In genomic region chr10:95758351-95759025, GRCh38 we compare ENCODE assay signal across 8 cellular contexts. TPM values are rescaled to one million over a fixed set of nuclear protein-coding genes. Genes with fewer than 3 reads are reported as not detected.
A peak's percentile ranks its signal among the peaks of the same experiment; 100 is the strongest.
DNase-seq lines count a peak whose midpoint lies in the region; ATAC-seq, FAIRE-seq and TF ChIP-seq lines count a peak whose summit lies in the region.

No MANE protein-coding gene starts in this region.

- H3K36me3 Mint-ChIP-seq in WTC11 (no peaks in the 10 kb centered on the region), HFFc6 (ENCODE audit: low read depth) (no peaks in the 10 kb centered on the region), progenitor cell of endocrine pancreas (ENCODE audit: insufficient read depth) (no peaks in the 10 kb centered on the region)

- TF ChIP-seq CTCF in MM.1S (IDR thresholded peaks at IDR 0.05; ENCODE audit: low read length) (no peak), HepG2 (CRISPR knock-in tag; IDR thresholded peaks at IDR 0.05) (no peak), WTC11 (IDR thresholded peaks at IDR 0.05) (no peak), HFFc6 (IDR thresholded peaks at IDR 0.05) (no peak), progenitor cell of endocrine pancreas (IDR thresholded peaks at IDR 0.05; ENCODE audit: unreplicated experiment) (no peak)

- H2AFZ ChIP-seq in MM.1S (ENCODE audit: low read length) (peak overlapping the region; percentile 33), HepG2 (ENCODE audit: low read length) (no peak overlapping the region)

- H3K9me3 Mint-ChIP-seq in WTC11 (no peaks in the 10 kb centered on the region), HFFc6 (peaks cover 12% of the 10 kb centered on the region), progenitor cell of endocrine pancreas (ENCODE audit: low read depth) (no peaks in the 10 kb centered on the region)

- DNase-seq in MM.1S (no peak), HepG2 (ENCODE audit: low spot score) (no peak), WTC11 (ENCODE audit: low spot score) (no peak), HFFc6 (no peak), Ammon's horn (ENCODE audit: low spot score) (no peak), progenitor cell of endocrine pancreas (ENCODE audit: low spot score, unreplicated experiment) (no peak)

- intact Hi-C loops in HepG2 (cut with micrococcal nuclease; ENCODE audit: unreplicated experiment), result no loop called here

- peaks cover 19% of the 10 kb centered on the region for H3K27me3 Mint-ChIP-seq in WTC11 (ENCODE audit: low read depth)
- H3K27me3 Mint-ChIP-seq in HFFc6 (ENCODE audit: insufficient read depth), result no peaks in the 10 kb centered on the region
- peaks cover 24% of the 10 kb centered on the region for H3K27me3 Mint-ChIP-seq in progenitor cell of endocrine pancreas

- ATAC-seq in GM18505 (IDR thresholded peaks at IDR 0.05; ENCODE audit: unreplicated experiment) (peak; percentile 37), GM21576 (IDR thresholded peaks at IDR 0.05; ENCODE audit: unreplicated experiment) (peak; percentile 41), HepG2 (no peak), WTC11 (no peak)

- peak overlapping the region; percentile 78 for H3K27ac ChIP-seq in MM.1S (ENCODE audit: low read length)
- no peak overlapping the region for H3K27ac ChIP-seq in HepG2 (ENCODE audit: extremely low read length, insufficient read depth, low read length)

- H3F3A ChIP-seq in MM.1S (ENCODE audit: insufficient read depth, low read length), result peaks cover 6% of the 10 kb centered on the region; the same call in 1 of the 2 replicates

- no peaks in the 10 kb centered on the region for H3K36me3 ChIP-seq in MM.1S (replicated peaks; ENCODE audit: insufficient read depth, low read length)
- H3K36me3 ChIP-seq in HepG2 (replicated peaks in 1 of 2; ENCODE audit: control insufficient read depth in 1 of 2, insufficient read depth in 2 of 2, low read length in 2 of 2), result no peaks in the 10 kb centered on the region

- H3K4me2 ChIP-seq in MM.1S (ENCODE audit: low read depth, low read length) (peak overlapping the region; percentile 25; the same call in 1 of the 2 replicates), HepG2 (ENCODE audit: low read depth, low read length) (no peak overlapping the region)

- POLR2A ChIA-PET in HepG2 (lab: Yijun Ruan, JAX), result no interaction called here
- POLR2A ChIA-PET in WTC11 (lab: Charles Lee), result no interaction called here

- no peak overlapping the region for H3K4me3 ChIP-seq in MM.1S (ENCODE audit: low read length)
- no peak overlapping the region for H3K4me3 ChIP-seq in HepG2 (replicated peaks in 1 of 3; ENCODE audit: insufficient read depth in 1 of 3, low read depth in 2 of 3, low read length in 3 of 3)

- H3K9me3 ChIP-seq in MM.1S (replicated peaks; ENCODE audit: insufficient read depth, low read length) (no peaks in the 10 kb centered on the region), HepG2 (ENCODE audit: low read length) (no peaks in the 10 kb centered on the region)

- H3K4me1 Mint-ChIP-seq in WTC11 (peaks cover 21% of the 10 kb centered on the region), HFFc6 (ENCODE audit: low read depth) (no peaks in the 10 kb centered on the region), progenitor cell of endocrine pancreas (ENCODE audit: low read depth) (peaks cover 6% of the 10 kb centered on the region)

- H3K9ac ChIP-seq in MM.1S (ENCODE audit: low read length), result peak overlapping the region; percentile 28; the same call in 1 of the 2 replicates
- H3K9ac ChIP-seq in HepG2 (ENCODE audit: insufficient read depth, low read depth, low read length), result no peak overlapping the region

- H3K79me2 ChIP-seq in MM.1S (ENCODE audit: low read length) (no peaks in the 10 kb centered on the region), HepG2 (ENCODE audit: insufficient read depth, low read length) (no peaks in the 10 kb centered on the region)

- H4K20me1 ChIP-seq in MM.1S (ENCODE audit: insufficient read depth, low read length) (no peaks in the 10 kb centered on the region), HepG2 (ENCODE audit: insufficient read depth, low read length) (no peaks in the 10 kb centered on the region)

- H3K9me2 ChIP-seq in MM.1S (replicated peaks; ENCODE audit: insufficient read depth, low read length), result no peaks in the 10 kb centered on the region

- TF ChIP-seq EP300 in HepG2 (IDR thresholded peaks at IDR 0.05; ENCODE audit: low read depth in 2 of 2, low read length in 2 of 2) (no peak), HepG2 (CRISPR knock-in tag; IDR thresholded peaks at IDR 0.05; ENCODE audit: borderline replicate concordance) (no peak)

- WGBS in HepG2 (ENCODE audit: low lambda C conversion rate), result 27% methylated on average over 2 of the region's 2 CpGs

- H3K27me3 ChIP-seq in MM.1S (replicated peaks; ENCODE audit: insufficient read depth, low read length), result no peaks in the 10 kb centered on the region
- peaks cover 2 to 9% of the 10 kb centered on the region in 2 experiments; a peak in 3 of 5 replicates for H3K27me3 ChIP-seq in HepG2 (ENCODE audit: control insufficient read depth in 1 of 2, insufficient read depth in 2 of 2, low read length in 2 of 2)

- TF ChIP-seq POLR2A in GM18505 (IDR thresholded peaks at IDR 0.05; ENCODE audit: borderline replicate concordance, extremely low read depth, insufficient read depth, insufficient read length), result peak; percentile 42
- TF ChIP-seq POLR2A in HepG2 (IDR thresholded peaks at IDR 0.05; ENCODE audit: insufficient read depth in 1 of 2, low read depth in 2 of 2, low read length in 2 of 2), result no peak

- H3K27ac Mint-ChIP-seq in WTC11 (no peak overlapping the region), HFFc6 (no peak overlapping the region), progenitor cell of endocrine pancreas (no peak overlapping the region)

- in situ Hi-C loops in HepG2 (cut with HindIII; ENCODE audit: extremely low pct_ligation_motif_present, low pct_unique_long_range_greater_than_20kb), result no loop called here

- CTCF ChIA-PET in HepG2 (lab: Yijun Ruan, JAX; ENCODE audit: low intra/inter-chr PET ratio, low total read pairs), result no interaction called here
- CTCF ChIA-PET in WTC11 (lab: Charles Lee), result no interaction called here

- no peak for FAIRE-seq in HepG2 (lab: Jason Lieb, UNC)

- H3K4me3 Mint-ChIP-seq in WTC11, result no peak overlapping the region
- no peak overlapping the region for H3K4me3 Mint-ChIP-seq in HFFc6
- no peak overlapping the region for H3K4me3 Mint-ChIP-seq in progenitor cell of endocrine pancreas (ENCODE audit: low read depth)

- H3K4me1 ChIP-seq in MM.1S (ENCODE audit: low read length) (peaks cover 12% of the 10 kb centered on the region), HepG2 (ENCODE audit: insufficient read depth, low read length) (no peaks in the 10 kb centered on the region)

- no TSS peak for BruUV-seq in HepG2 (replicated peaks; lab: Mats Ljungman, UMichigan)

- TF ChIP-seq RAD21 in HepG2 (CRISPR knock-in tag; IDR thresholded peaks at IDR 0.05), result no peak

TF ChIP-seq in HepG2, 621 proteins besides CTCF, POLR2A, EP300 and RAD21:
- TF ChIP-seq SIX4 (CRISPR knock-in tag; IDR thresholded peaks at IDR 0.05) (0 out of 2 replicates have a peak, but pooled peaks have one; percentile 33), ZBTB21 (CRISPR knock-in tag; IDR thresholded peaks at IDR 0.05) (peak; percentile 52; the same call in 1 of the 2 replicates), ZNF543 (CRISPR knock-in tag; IDR thresholded peaks at IDR 0.05) (no peak), ZNF572 (CRISPR knock-in tag; IDR thresholded peaks at IDR 0.05) (no peak), CREB1 (IDR thresholded peaks at IDR 0.05) (peak; percentile 35; the same call in 1 of the 2 replicates), CREB1 (CRISPR knock-in tag; IDR thresholded peaks at IDR 0.05) (no peak)
TF ChIP-seq in HepG2: peak in this region for 3.

TF ChIP-seq in WTC11, 78 proteins besides CTCF, POLR2A, EP300 and RAD21:
- TF ChIP-seq FOXJ3 (CRISPR knock-in tag; IDR thresholded peaks at IDR 0.05; ENCODE audit: borderline replicate concordance) (no peak), FOXP1 (CRISPR knock-in tag; IDR thresholded peaks at IDR 0.05; ENCODE audit: borderline replicate concordance) (no peak), TP53 (CRISPR knock-in tag; IDR thresholded peaks at IDR 0.05) (no peak), ESRRA (CRISPR knock-in tag; IDR thresholded peaks at IDR 0.05; ENCODE audit: borderline replicate concordance) (no peak), MAX (CRISPR knock-in tag; IDR thresholded peaks at IDR 0.05) (no peak), ZNF219 (CRISPR knock-in tag; IDR thresholded peaks at IDR 0.05; ENCODE audit: borderline replicate concordance) (no peak), HMGA2 (CRISPR knock-in tag; IDR thresholded peaks at IDR 0.05) (no peak), KAT7 (CRISPR knock-in tag; IDR thresholded peaks at IDR 0.05; ENCODE audit: borderline replicate concordance) (no peak)

RNA-seq across cellular contexts. Expression of gene ENTPD1, which starts 2.5 kb away (rescaled TPM):
- total RNA-seq in HepG2 (2016; rRNA removed; fragmentation: Illumina TruSeq; extraction: Trizol), result 0.03 and 0.07 TPM in 2 replicates
- total RNA-seq in HepG2 (2016; cell fraction: cytosol; rRNA removed; fragmentation: Illumina TruSeq; extraction: Trizol; ENCODE audit: low read depth), result not detected in 2 replicates
- 0.06 TPM in 1 of 2 replicates, not detected in the other for total RNA-seq in HepG2 (2016; cell fraction: insoluble cytoplasmic fraction; rRNA removed; fragmentation: Illumina TruSeq; extraction: Trizol)
- total RNA-seq in HepG2 (2016; cell fraction: membrane; rRNA removed; fragmentation: Illumina TruSeq; extraction: Trizol), result not detected in 2 replicates
- 0.56 TPM in 1 of 2 replicates, not detected in the other for total RNA-seq in HepG2 (2016; cell fraction: nucleus; rRNA removed; fragmentation: Illumina TruSeq; extraction: Trizol)
- 0.03 and 0.07 TPM in 2 replicates for polyA plus RNA-seq in HepG2 (2011; rRNA removed)
- 0.03 and 0.06 TPM in 2 replicates for polyA plus RNA-seq in HepG2 (2011; cell fraction: cytosol; rRNA removed)
- polyA plus RNA-seq in HepG2 (2011; cell fraction: nucleus; rRNA removed), result 0.21 and 0.45 TPM in 2 replicates
- polyA plus RNA-seq in HepG2 (2012), result 1.4 and 2.0 TPM in 2 replicates
- polyA plus RNA-seq in HepG2 (2016; cell fraction: cytosol; fragmentation: Illumina TruSeq; extraction: Trizol; ENCODE audit: low read depth), result not detected in 2 replicates
- polyA plus RNA-seq in HepG2 (2016; cell fraction: insoluble cytoplasmic fraction; fragmentation: Illumina TruSeq; extraction: Trizol; ENCODE audit: low read depth), result not detected in 2 replicates
- polyA plus RNA-seq in HepG2 (2016; cell fraction: membrane; fragmentation: Illumina TruSeq; extraction: Trizol; ENCODE audit: low read depth), result not detected in 2 replicates
- 0.21 TPM in 1 of 2 replicates, not detected in the other for polyA plus RNA-seq in HepG2 (2016; cell fraction: nucleus; fragmentation: Illumina TruSeq; extraction: Trizol; ENCODE audit: insufficient read depth, low read depth)
- polyA minus RNA-seq in HepG2 (2011; rRNA and poly(A)+ RNA removed; ENCODE audit: low replicate concordance), result 0.40 TPM in 1 of 2 replicates, not detected in the other
- polyA minus RNA-seq in HepG2 (2011; cell fraction: cytosol; rRNA and poly(A)+ RNA removed), result not detected in 2 replicates
- polyA minus RNA-seq in HepG2 (2011; cell fraction: nucleus; rRNA and poly(A)+ RNA removed), result 0.25 and 0.26 TPM in 2 replicates
- total RNA-seq in WTC11 (2021), result 1.9 to 2.8 TPM (median 2.3 TPM) in 3 replicates
- total RNA-seq in HFFc6 (2021; fragmentation: NEBNext Ultra II Directional; extraction: Animal tissue kit (Norgen Biotek cat#: 25700)), result not detected
- 0.29 TPM in 1 of 2 replicates, not detected in the other for total RNA-seq in progenitor cell of endocrine pancreas

Comparison
In these comparisons a context has a peak if more than half of its experiments do, and no peak if none do; other contexts are left out.
1. ATAC-seq: peak in GM18505 (single experiment) and GM21576 (single experiment); none in HepG2 (single experiment) and WTC11 (single experiment).